In the genomic region with DNA sequence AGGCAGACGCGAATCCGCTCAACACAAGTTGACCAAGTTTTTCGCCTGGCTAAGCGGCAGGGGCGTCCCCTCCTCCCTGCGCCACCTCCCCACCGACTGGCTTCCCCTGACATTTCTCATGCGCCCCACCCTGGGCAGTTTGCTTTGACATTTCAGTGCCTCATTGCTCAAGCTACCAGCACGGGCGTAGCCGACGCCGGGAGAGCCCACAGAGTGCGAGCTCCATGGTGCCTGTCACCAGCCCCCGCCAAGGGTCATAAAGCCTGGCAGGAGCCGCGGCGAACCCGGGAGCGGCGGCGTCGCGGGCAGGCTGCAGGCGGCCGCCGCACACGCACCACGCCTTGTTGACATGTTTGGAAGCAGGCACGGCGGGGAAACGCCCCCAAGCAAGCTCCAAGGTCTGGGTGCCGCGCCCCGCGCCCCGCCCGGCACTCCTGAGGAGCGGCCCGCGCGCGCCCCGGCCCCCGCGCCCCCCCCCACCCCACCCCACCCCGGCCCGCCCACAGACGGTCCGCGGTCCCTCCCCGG, we compare ENCODE assay signal across 8 cellular contexts. TPM values are rescaled to one million over a fixed set of nuclear protein-coding genes. Genes with fewer than 3 reads are reported as not detected.
DNase-seq lines count a peak whose midpoint lies in the region; ATAC-seq and TF ChIP-seq lines count a peak whose summit lies in the region.

No MANE protein-coding gene starts in this region.

- no peak for TF ChIP-seq CTCF in Loucy (conservative IDR thresholded peaks at IDR 0.05; ENCODE audit: low read length)

- peak overlapping the region; percentile 100 for H3K27ac ChIP-seq in right cardiac atrium (ENCODE audit: low read length)

- H3K36me3 ChIP-seq in H7 (replicated peaks; ENCODE audit: control insufficient read depth, insufficient read depth, low read length) (no peaks in the 10 kb centered on the region), Loucy (ENCODE audit: insufficient read depth, low read length) (no peaks in the 10 kb centered on the region)

- intact Hi-C loops in right cardiac atrium (cut with DNase I): no loop called here

- no peaks in the 10 kb centered on the region for H3K9me2 ChIP-seq in Loucy (replicated peaks; ENCODE audit: low read depth, low read length)

- DNase-seq in GM04504 (ENCODE audit: low read depth) (peak; percentile 37), H7 (peak; percentile 76), T-cell (peak; percentile 53 to 82 (median 72)), amniotic epithelial cell (ENCODE audit: low read depth) (peak; percentile 61), right cardiac atrium (peak; percentile 90 to 95 (median 93)), renal cortical epithelial cell (ENCODE audit: low read depth) (peak; percentile 64), NCI-H446 treated with DMSO at 0.1 percent for 48 hours (lab: John Stamatoyannopoulos, UW) (no peak)

- under 1% methylated on average over 49 of the region's 53 CpGs for WGBS in right cardiac atrium

- H3K79me2 ChIP-seq in Loucy (ENCODE audit: insufficient read depth, low read length): peaks cover 51% of the 10 kb centered on the region

- peaks cover 51% of the 10 kb centered on the region for H4K20me1 ChIP-seq in Loucy (ENCODE audit: insufficient read depth, low read length, poor library complexity, severe bottlenecking)

- H3K4me3 Mint-ChIP-seq in T-cell: peak overlapping the region; percentile 95 to 99 (median 97)

- peaks cover 59 to 63% (median 61%) of the 10 kb centered on the region in 3 donors for H3K4me1 Mint-ChIP-seq in T-cell

- H3K27me3 ChIP-seq in H7 (ENCODE audit: control insufficient read depth, insufficient read depth, low read length) (no peaks in the 10 kb centered on the region), Loucy (ENCODE audit: insufficient read depth, low read length, poor library complexity, severe bottlenecking) (no peaks in the 10 kb centered on the region), right cardiac atrium (ENCODE audit: control insufficient read depth, insufficient read depth) (no peaks in the 10 kb centered on the region)

- H3K4me3 ChIP-seq in H7 (ENCODE audit: insufficient read depth, low read depth, low read length) (peak overlapping the region; percentile 73), Loucy (ENCODE audit: low read length, poor library complexity, severe bottlenecking) (peak overlapping the region; percentile 97), right cardiac atrium (ENCODE audit: low read length) (peak overlapping the region; percentile 99)

- H3K4me1 ChIP-seq in Loucy (ENCODE audit: insufficient read depth, low read length, poor library complexity, severe bottlenecking) (peaks cover 46% of the 10 kb centered on the region), right cardiac atrium (ENCODE audit: control insufficient read depth, insufficient read depth, low read length) (peaks cover 10% of the 10 kb centered on the region)

- peak overlapping the region; percentile 90 to 95 for H3K27ac Mint-ChIP-seq in T-cell

- H3K36me3 Mint-ChIP-seq in T-cell: peaks cover 11% of the 10 kb centered on the region

- H3K4me2 ChIP-seq in Loucy (ENCODE audit: low read depth, low read length, poor library complexity, severe bottlenecking): peak overlapping the region; percentile 93

- no peak overlapping the region for H2AFZ ChIP-seq in Loucy (ENCODE audit: low read length)

- H3F3A ChIP-seq in Loucy (ENCODE audit: low read depth): no peaks in the 10 kb centered on the region

- no peaks in the 10 kb centered on the region for H3K27me3 Mint-ChIP-seq in T-cell

- peak overlapping the region; percentile 85 for H3K9ac ChIP-seq in Loucy (ENCODE audit: low read depth, low read length, poor library complexity, severe bottlenecking)

- ATAC-seq in T-cell (replicated peaks in 1 of 4) (peak; percentile 70 to 74 (median 71)), right cardiac atrium (peak; percentile 81 to 86)

- CTCF ChIA-PET in T-cell (lab: Charles Lee): interaction anchor here (0.6 to 1.6 kb wide), 6 partner anchors 10 to 452 kb away, joined by 4 to 9 read pairs (median 6); no protein-coding TSS in a partner anchor

- H3K9me3 ChIP-seq in Loucy (ENCODE audit: insufficient read depth, low read depth, low read length) (no peaks in the 10 kb centered on the region), right cardiac atrium (ENCODE audit: control insufficient read depth, low read length) (no peaks in the 10 kb centered on the region)

- POLR2A ChIA-PET in T-cell (lab: Charles Lee): interaction anchor here (0.6 to 3.2 kb wide), 12 partner anchors 10 to 1485 kb away, joined by 3 to 48 read pairs (median 4); a partner anchor contains a TSS

- H3K9me3 Mint-ChIP-seq in T-cell: no peaks in the 10 kb centered on the region

RNA-seq across cellular contexts. Expression of a gene that starts 0.6 kb away (rescaled TPM):
- total RNA-seq in H7 (2014; rRNA removed; shearing (Covaris generic)): 13.8 and 15.5 TPM in 2 replicates
- 10 to 100 TPM; 58.6 to 89.1 (median 80.0) TPM for total RNA-seq in T-cell
- total RNA-seq in right cardiac atrium: 10 to 100 TPM; 36.3 to 40.2 (median 36.7) TPM
- 19.7 TPM for polyA plus RNA-seq in right cardiac atrium
- total RNA-seq in renal cortical epithelial cell: 58.7 and 60.1 TPM in 2 replicates

RNA-seq across cellular contexts. Expression of a gene that starts 34.4 kb away (rescaled TPM):
- 7.8 and 8.8 TPM in 2 replicates for total RNA-seq in H7 (2014; rRNA removed; shearing (Covaris generic))
- total RNA-seq in T-cell: 10 to 100 TPM; 18.1 to 29.5 (median 21.7) TPM
- 10 to 100 TPM; 20.8 to 21.3 (median 21.1) TPM for total RNA-seq in right cardiac atrium
- 16.8 TPM for polyA plus RNA-seq in right cardiac atrium
- 43.4 and 62.4 TPM in 2 replicates for total RNA-seq in renal cortical epithelial cell
